Comparison of ENCODE assay signal across 1 cellular context in the genomic region with DNA sequence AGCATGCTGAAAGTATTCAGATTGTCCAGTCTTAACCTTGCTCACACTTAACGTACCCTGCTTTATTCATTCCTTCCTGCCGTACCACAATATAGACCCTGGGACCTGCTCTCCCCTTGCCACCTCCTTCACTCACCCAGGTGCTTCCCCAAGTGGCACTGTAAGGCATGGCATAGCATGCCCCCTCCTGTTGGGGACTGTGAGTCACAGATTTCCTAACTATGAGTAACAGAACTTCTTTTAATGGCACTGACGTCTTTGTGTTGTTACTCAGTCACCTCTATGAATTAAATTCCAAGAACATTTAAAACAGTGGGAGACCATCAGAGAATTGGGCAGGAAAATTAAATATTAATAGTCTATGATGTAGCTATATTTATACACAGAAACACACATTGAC.
TF ChIP-seq lines count a peak whose summit lies in the region.

No MANE protein-coding gene starts in this region.

TF ChIP-seq in WTC11, 78 proteins besides CTCF, POLR2A, EP300 and RAD21 (continued from another document):
- TF ChIP-seq, protein P1, sequence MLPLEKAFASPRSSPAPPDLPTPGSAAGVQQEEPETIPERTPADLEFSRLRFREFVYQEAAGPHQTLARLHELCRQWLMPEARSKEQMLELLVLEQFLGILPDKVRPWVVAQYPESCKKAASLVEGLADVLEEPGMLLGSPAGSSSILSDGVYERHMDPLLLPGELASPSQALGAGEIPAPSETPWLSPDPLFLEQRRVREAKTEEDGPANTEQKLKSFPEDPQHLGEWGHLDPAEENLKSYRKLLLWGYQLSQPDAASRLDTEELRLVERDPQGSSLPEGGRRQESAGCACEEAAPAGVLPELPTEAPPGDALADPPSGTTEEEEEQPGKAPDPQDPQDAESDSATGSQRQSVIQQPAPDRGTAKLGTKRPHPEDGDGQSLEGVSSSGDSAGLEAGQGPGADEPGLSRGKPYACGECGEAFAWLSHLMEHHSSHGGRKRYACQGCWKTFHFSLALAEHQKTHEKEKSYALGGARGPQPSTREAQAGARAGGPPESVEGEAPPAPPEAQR (CRISPR knock-in tag; IDR thresholded peaks at IDR 0.05) = no peak
- TF ChIP-seq JUN (CRISPR knock-in tag; IDR thresholded peaks at IDR 0.05) (no peak), ELF4 (CRISPR knock-in tag; IDR thresholded peaks at IDR 0.05; ENCODE audit: low read depth) (no peak), ZNF396 (CRISPR knock-in tag; IDR thresholded peaks at IDR 0.05; ENCODE audit: borderline replicate concordance) (no peak), ZNF317 (CRISPR knock-in tag; IDR thresholded peaks at IDR 0.05; ENCODE audit: borderline replicate concordance, low read depth) (no peak)
- TF ChIP-seq, protein P2, sequence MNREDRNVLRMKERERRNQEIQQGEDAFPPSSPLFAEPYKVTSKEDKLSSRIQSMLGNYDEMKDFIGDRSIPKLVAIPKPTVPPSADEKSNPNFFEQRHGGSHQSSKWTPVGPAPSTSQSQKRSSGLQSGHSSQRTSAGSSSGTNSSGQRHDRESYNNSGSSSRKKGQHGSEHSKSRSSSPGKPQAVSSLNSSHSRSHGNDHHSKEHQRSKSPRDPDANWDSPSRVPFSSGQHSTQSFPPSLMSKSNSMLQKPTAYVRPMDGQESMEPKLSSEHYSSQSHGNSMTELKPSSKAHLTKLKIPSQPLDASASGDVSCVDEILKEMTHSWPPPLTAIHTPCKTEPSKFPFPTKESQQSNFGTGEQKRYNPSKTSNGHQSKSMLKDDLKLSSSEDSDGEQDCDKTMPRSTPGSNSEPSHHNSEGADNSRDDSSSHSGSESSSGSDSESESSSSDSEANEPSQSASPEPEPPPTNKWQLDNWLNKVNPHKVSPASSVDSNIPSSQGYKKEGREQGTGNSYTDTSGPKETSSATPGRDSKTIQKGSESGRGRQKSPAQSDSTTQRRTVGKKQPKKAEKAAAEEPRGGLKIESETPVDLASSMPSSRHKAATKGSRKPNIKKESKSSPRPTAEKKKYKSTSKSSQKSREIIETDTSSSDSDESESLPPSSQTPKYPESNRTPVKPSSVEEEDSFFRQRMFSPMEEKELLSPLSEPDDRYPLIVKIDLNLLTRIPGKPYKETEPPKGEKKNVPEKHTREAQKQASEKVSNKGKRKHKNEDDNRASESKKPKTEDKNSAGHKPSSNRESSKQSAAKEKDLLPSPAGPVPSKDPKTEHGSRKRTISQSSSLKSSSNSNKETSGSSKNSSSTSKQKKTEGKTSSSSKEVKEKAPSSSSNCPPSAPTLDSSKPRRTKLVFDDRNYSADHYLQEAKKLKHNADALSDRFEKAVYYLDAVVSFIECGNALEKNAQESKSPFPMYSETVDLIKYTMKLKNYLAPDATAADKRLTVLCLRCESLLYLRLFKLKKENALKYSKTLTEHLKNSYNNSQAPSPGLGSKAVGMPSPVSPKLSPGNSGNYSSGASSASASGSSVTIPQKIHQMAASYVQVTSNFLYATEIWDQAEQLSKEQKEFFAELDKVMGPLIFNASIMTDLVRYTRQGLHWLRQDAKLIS (CRISPR knock-in tag; IDR thresholded peaks at IDR 0.05; ENCODE audit: borderline replicate concordance) = no peak
- TF ChIP-seq, protein P3, sequence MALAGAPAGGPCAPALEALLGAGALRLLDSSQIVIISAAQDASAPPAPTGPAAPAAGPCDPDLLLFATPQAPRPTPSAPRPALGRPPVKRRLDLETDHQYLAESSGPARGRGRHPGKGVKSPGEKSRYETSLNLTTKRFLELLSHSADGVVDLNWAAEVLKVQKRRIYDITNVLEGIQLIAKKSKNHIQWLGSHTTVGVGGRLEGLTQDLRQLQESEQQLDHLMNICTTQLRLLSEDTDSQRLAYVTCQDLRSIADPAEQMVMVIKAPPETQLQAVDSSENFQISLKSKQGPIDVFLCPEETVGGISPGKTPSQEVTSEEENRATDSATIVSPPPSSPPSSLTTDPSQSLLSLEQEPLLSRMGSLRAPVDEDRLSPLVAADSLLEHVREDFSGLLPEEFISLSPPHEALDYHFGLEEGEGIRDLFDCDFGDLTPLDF (CRISPR knock-in tag; IDR thresholded peaks at IDR 0.05) = no peak
